In the genomic region with DNA sequence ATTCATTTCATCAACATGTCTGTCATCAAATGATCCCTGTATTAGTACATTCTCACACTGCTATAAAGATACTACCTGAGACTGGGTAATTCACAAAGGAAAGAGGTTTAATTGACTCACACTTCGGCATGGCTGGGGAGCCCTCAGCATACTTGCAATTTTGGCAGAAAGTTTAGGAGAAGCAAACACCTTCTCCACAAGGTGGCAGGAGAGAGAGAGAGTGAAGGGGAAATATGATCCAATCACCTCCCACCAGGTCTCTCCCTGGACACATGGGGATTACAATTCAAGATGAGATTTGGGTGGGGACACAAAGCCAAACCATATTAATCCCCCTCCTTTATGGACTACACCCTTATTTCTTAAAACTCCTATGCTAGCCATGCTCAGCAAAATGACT, we compare ENCODE assay signal across 11 cellular contexts.
A peak's percentile ranks its signal among the peaks of the same experiment; 100 is the strongest.
DNase-seq lines count a peak whose midpoint lies in the region; ATAC-seq and TF ChIP-seq lines count a peak whose summit lies in the region.
"Had no signal": no experiment of that assay in that cellular context is flagged by ENCODE, and none has a peak within 500 bp of the region (broad histone marks: within the 10 kb centered on the region; RNA-seq: fewer than 3 reads in every experiment).

No MANE protein-coding gene starts in this region.

- H3K4me1 Mint-ChIP-seq in neural progenitor cell: no peaks in the 10 kb centered on the region

- H3F3A ChIP-seq in neural progenitor cell (ENCODE audit: low read depth): no peaks in the 10 kb centered on the region

- no peaks in the 10 kb centered on the region for H3K36me3 Mint-ChIP-seq in neural progenitor cell

- H2AFZ ChIP-seq in neural progenitor cell (replicated peaks): no peak overlapping the region

- no peaks in the 10 kb centered on the region for H3K79me2 ChIP-seq in neural progenitor cell (ENCODE audit: low read depth)

- H3K4me3 ChIP-seq in colonic mucosa (no peak overlapping the region), neural progenitor cell (no peak overlapping the region)
- H3K4me3 ChIP-seq: dorsolateral prefrontal cortex had no signal

- no peak overlapping the region for H3K4me2 ChIP-seq in neural progenitor cell

- H3K4me1 ChIP-seq in colonic mucosa (no peaks in the 10 kb centered on the region), neural progenitor cell (no peaks in the 10 kb centered on the region)

- H3K27me3 Mint-ChIP-seq in neural progenitor cell (ENCODE audit: insufficient read depth, low read depth): no peaks in the 10 kb centered on the region

- H3K9ac ChIP-seq in colonic mucosa (ENCODE audit: low read depth in 2 of 2, low read length in 2 of 2) (no peak overlapping the region), neural progenitor cell (no peak overlapping the region)

- no peaks in the 10 kb centered on the region for H3K9me3 Mint-ChIP-seq in neural progenitor cell

- H4K20me1 ChIP-seq in neural progenitor cell (ENCODE audit: low read depth): no peaks in the 10 kb centered on the region

- TF ChIP-seq CTCF in colonic mucosa (IDR thresholded peaks at IDR 0.05): no peak
- peak; percentile 48 for TF ChIP-seq CTCF in neural progenitor cell (IDR thresholded peaks at IDR 0.05)

- H3K9me3 ChIP-seq in colonic mucosa (no peaks in the 10 kb centered on the region), neural progenitor cell (ENCODE audit: low read depth) (no peaks in the 10 kb centered on the region)

- H3K27ac ChIP-seq in colonic mucosa: no peak overlapping the region
- no peak overlapping the region for H3K27ac ChIP-seq in neural progenitor cell
- H3K27ac ChIP-seq: dorsolateral prefrontal cortex had no signal

- DNase-seq in DMS 273 (lab: John Stamatoyannopoulos, UW; ENCODE audit: unreplicated experiment) (peak; percentile 51), DMS 273 treated with DMSO at 0.1 percent for 48 hours (lab: John Stamatoyannopoulos, UW) (no peak), NCI-H460 (ENCODE audit: extremely low read depth, low read depth) (peak; percentile 27), colonic mucosa (peak; percentile 17), neural progenitor cell (ENCODE audit: low spot score) (peak; percentile 50), ureter (ENCODE audit: low spot score) (no peak)
- DNase-seq in activated CD8-positive, alpha-beta memory T cell treated with anti-CD3 and anti-CD28 coated beads for 24 hours: no peak
- DNase-seq: 8988T, dorsolateral prefrontal cortex, occipital lobe had no signal

- H3K4me3 Mint-ChIP-seq in neural progenitor cell: no peak overlapping the region

- intact Hi-C loops in colonic mucosa (cut with DNase I): no loop called here

- H3K27ac Mint-ChIP-seq in neural progenitor cell: no peak overlapping the region

- no peak for ATAC-seq in HG03571 (IDR thresholded peaks at IDR 0.05; ENCODE audit: unreplicated experiment)

- H3K27me3 ChIP-seq in colonic mucosa: no peaks in the 10 kb centered on the region
- H3K27me3 ChIP-seq in neural progenitor cell: no peaks in the 10 kb centered on the region
- H3K27me3 ChIP-seq: dorsolateral prefrontal cortex had no signal

- H3K36me3 ChIP-seq in colonic mucosa: no peaks in the 10 kb centered on the region
- no peaks in the 10 kb centered on the region for H3K36me3 ChIP-seq in neural progenitor cell

Comparison
In these comparisons a context has a peak if more than half of its experiments do, and no peak if none do; other contexts are left out.
1. DNase-seq: peak in DMS 273 (single experiment), NCI-H460 (single experiment), colonic mucosa (single experiment) and neural progenitor cell (single experiment); none in DMS 273 treated with DMSO at 0.1 percent for 48 hours (single experiment), activated CD8-positive, alpha-beta memory T cell treated with anti-CD3 and anti-CD28 coated beads for 24 hours (single experiment) and ureter (single experiment).